In the genomic region with DNA sequence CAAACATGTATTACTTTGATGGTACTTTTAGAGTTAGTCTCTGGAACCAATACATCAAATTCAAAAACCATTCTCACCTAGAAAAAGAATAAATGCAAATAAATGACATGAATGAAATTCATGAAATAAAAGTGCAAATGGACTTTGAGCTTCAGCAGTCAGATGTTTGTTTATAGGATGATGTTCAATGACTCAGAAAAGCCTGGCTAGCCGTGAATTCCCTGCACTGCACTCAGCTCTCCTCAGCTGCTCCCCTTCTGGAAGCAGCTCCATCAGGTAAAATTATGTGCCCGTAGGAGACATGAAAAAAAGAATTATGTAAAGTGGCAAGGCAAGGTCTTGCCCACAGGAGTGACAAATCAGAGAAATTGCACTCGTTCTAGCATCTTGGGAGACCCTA, we compare ENCODE assay signal across 1 cellular context.
TF ChIP-seq lines count a peak whose summit lies in the region.

No MANE protein-coding gene starts in this region.

TF ChIP-seq in GM23338, 12 proteins besides CTCF, POLR2A, EP300 and RAD21 (continued from another document):
- TF ChIP-seq, protein P1, sequence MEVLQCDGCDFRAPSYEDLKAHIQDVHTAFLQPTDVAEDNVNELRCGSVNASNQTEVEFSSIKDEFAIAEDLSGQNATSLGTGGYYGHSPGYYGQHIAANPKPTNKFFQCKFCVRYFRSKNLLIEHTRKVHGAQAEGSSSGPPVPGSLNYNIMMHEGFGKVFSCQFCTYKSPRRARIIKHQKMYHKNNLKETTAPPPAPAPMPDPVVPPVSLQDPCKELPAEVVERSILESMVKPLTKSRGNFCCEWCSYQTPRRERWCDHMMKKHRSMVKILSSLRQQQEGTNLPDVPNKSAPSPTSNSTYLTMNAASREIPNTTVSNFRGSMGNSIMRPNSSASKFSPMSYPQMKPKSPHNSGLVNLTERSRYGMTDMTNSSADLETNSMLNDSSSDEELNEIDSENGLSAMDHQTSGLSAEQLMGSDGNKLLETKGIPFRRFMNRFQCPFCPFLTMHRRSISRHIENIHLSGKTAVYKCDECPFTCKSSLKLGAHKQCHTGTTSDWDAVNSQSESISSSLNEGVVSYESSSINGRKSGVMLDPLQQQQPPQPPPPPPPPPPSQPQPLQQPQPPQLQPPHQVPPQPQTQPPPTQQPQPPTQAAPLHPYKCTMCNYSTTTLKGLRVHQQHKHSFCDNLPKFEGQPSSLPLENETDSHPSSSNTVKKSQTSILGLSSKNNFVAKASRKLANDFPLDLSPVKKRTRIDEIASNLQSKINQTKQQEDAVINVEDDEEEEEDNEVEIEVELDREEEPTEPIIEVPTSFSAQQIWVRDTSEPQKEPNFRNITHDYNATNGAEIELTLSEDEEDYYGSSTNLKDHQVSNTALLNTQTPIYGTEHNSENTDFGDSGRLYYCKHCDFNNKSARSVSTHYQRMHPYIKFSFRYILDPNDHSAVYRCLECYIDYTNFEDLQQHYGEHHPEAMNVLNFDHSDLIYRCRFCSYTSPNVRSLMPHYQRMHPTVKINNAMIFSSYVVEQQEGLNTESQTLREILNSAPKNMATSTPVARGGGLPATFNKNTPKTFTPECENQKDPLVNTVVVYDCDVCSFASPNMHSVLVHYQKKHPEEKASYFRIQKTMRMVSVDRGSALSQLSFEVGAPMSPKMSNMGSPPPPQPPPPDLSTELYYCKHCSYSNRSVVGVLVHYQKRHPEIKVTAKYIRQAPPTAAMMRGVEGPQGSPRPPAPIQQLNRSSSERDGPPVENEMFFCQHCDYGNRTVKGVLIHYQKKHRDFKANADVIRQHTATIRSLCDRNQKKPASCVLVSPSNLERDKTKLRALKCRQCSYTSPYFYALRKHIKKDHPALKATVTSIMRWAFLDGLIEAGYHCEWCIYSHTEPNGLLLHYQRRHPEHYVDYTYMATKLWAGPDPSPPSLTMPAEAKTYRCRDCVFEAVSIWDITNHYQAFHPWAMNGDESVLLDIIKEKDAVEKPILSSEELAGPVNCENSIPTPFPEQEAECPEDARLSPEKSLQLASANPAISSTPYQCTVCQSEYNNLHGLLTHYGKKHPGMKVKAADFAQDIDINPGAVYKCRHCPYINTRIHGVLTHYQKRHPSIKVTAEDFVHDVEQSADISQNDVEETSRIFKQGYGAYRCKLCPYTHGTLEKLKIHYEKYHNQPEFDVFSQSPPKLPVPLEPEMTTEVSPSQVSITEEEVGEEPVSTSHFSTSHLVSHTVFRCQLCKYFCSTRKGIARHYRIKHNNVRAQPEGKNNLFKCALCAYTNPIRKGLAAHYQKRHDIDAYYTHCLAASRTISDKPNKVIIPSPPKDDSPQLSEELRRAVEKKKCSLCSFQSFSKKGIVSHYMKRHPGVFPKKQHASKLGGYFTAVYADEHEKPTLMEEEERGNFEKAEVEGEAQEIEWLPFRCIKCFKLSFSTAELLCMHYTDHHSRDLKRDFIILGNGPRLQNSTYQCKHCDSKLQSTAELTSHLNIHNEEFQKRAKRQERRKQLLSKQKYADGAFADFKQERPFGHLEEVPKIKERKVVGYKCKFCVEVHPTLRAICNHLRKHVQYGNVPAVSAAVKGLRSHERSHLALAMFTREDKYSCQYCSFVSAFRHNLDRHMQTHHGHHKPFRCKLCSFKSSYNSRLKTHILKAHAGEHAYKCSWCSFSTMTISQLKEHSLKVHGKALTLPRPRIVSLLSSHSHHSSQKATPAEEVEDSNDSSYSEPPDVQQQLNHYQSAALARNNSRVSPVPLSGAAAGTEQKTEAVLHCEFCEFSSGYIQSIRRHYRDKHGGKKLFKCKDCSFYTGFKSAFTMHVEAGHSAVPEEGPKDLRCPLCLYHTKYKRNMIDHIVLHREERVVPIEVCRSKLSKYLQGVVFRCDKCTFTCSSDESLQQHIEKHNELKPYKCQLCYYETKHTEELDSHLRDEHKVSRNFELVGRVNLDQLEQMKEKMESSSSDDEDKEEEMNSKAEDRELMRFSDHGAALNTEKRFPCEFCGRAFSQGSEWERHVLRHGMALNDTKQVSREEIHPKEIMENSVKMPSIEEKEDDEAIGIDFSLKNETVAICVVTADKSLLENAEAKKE (CRISPR knock-in tag; IDR thresholded peaks at IDR 0.05) = no peak
- no peak for TF ChIP-seq NANOG (IDR thresholded peaks at IDR 0.05; ENCODE audit: borderline replicate concordance)
TF ChIP-seq in GM23338: peak in this region for 0.
